ENCODE assay signal across 8 cellular contexts in the genomic region with DNA sequence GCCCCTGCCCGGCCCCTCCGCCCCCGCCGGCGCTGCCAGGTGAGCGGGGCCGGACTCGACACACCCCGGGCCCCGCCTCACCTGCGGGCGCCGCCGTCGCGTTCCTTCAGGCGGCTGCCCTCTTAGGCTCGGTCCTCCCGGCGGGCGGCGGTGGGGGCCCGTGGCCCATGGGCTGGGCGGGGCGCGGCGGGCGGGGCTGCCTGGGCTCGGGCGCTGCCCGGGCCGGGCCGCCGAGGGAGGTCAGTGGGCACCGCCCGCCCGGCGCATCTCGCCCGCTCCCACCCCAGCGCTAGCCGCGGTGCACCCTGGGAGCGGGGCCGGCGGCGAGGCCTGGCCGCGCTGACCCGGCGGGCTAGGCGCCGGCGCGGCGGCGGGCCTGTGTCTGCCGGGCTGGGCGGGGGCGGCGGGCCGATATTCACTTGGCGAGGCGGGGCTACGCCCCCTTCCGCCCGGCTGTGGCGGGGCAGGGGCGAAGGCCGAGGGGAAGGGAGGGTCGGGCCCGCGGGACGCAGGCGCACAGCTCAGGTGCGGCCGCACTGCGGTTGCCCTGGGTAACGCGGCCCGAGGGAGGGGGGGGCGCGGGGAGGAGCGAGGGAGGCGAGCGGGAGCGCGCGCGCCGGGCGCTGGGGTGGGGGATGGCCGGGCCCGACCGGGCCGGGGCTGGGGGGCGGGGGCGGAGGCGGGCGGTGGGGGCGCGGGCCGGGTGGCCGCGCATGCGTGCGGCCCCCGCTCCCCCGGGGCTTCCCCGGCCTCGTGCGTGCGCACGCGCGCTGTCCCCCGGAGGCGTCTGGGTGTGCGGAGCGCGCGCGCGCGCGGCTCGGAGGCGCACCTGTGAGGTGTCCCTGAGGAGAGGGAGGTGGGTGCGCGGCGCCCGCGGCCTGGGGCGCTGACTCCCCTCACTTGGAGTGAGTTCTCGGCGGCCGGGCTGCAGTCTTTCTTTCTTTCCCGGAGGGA. TPM values are rescaled to one million over a fixed set of nuclear protein-coding genes. Genes with fewer than 3 reads are reported as not detected.
DNase-seq lines count a peak whose midpoint lies in the region; ATAC-seq and TF ChIP-seq lines count a peak whose summit lies in the region.

A gene with protein sequence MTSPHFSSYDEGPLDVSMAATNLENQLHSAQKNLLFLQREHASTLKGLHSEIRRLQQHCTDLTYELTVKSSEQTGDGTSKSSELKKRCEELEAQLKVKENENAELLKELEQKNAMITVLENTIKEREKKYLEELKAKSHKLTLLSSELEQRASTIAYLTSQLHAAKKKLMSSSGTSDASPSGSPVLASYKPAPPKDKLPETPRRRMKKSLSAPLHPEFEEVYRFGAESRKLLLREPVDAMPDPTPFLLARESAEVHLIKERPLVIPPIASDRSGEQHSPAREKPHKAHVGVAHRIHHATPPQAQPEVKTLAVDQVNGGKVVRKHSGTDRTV (minus strand): TSS at position 384 of the 954 bp plus-strand sequence. CDS start 28,526 bp downstream, outside the sequence.
Gene ZNF664, plus strand, starts transcription at position 768 of the 954 bp plus-strand sequence. CDS start 38,930 bp downstream, outside the sequence.

- H3K4me3 Mint-ChIP-seq in Calu3 (ENCODE audit: low read depth, unreplicated experiment), result peak within 1 kb of the TSS; percentile 80

- H3K9me3 Mint-ChIP-seq in Calu3 (ENCODE audit: low read depth, unreplicated experiment), result no peaks in the 10 kb centered on the region

- H3K4me3 ChIP-seq in HUES6 (ENCODE audit: low read depth, low read length) (peak within 1 kb of the TSS; percentile 94), NT2/D1 (ENCODE audit: insufficient read length, low read depth) (peak within 1 kb of the TSS; percentile 81), epithelial cell of esophagus (ENCODE audit: low read length) (peak within 1 kb of the TSS; percentile 62)

- TF ChIP-seq CTCF in Calu3 (IDR thresholded peaks at IDR 0.05; ENCODE audit: unreplicated experiment), result no peak
- TF ChIP-seq CTCF in epithelial cell of esophagus (IDR thresholded peaks at IDR 0.05; ENCODE audit: insufficient read depth, low read depth, low read length, missing control alignments), result no peak

- peaks cover 5% of the 10 kb centered on the region for H3K36me3 ChIP-seq in HUES6 (ENCODE audit: control insufficient read depth, insufficient read depth, low read length)
- peaks cover 32% of the 10 kb centered on the region for H3K36me3 ChIP-seq in NT2/D1 (ENCODE audit: insufficient read depth, insufficient read length, low read length)

- peaks cover 4% of the 10 kb centered on the region for H3K4me1 ChIP-seq in HUES6 (ENCODE audit: control insufficient read depth, insufficient read depth, low read length)
- no peaks in the 10 kb centered on the region for H3K4me1 ChIP-seq in NT2/D1 (ENCODE audit: insufficient read depth, insufficient read length)

- H3K27me3 ChIP-seq in HUES6 (ENCODE audit: control insufficient read depth, insufficient read depth, low read length) (peaks cover 68% of the 10 kb centered on the region), NT2/D1 (ENCODE audit: insufficient read depth, insufficient read length) (peaks cover 60% of the 10 kb centered on the region)

- H3K9me3 ChIP-seq in HUES6 (ENCODE audit: control insufficient read depth, insufficient read depth, low read depth, low read length) (no peaks in the 10 kb centered on the region), NT2/D1 (ENCODE audit: insufficient read depth, low read length) (no peaks in the 10 kb centered on the region)

- no peak within 1 kb of the TSS for H3K27ac ChIP-seq in HUES6 (ENCODE audit: low read depth, low read length)

- intact Hi-C loops in Calu3 (cut with micrococcal nuclease; ENCODE audit: unreplicated experiment), result no loop called here

- H3K9ac ChIP-seq in HUES6 (ENCODE audit: low read length) (peak within 1 kb of the TSS; percentile 45), NT2/D1 (ENCODE audit: insufficient read length, low read depth) (peak within 1 kb of the TSS; percentile 87)

- H3K27ac Mint-ChIP-seq in Calu3 (ENCODE audit: unreplicated experiment), result peak within 1 kb of the TSS; percentile 60

- no TSS peak for BruUV-seq in Calu3 (replicated peaks; lab: Mats Ljungman, UMichigan)

- DNase-seq in Calu3 (peak; percentile 99), NT2/D1 (ENCODE audit: low read depth, low spot score) (peak; percentile 92), activated T-cell treated with anti-CD3 and anti-CD28 coated beads for 24 hours (ENCODE audit: low read depth) (peak; percentile 94), epithelial cell of esophagus (ENCODE audit: low read depth) (peak; percentile 93), mucosa of gallbladder (ENCODE audit: low spot score) (peak; percentile 93)
- DNase-seq in stimulated activated CD8-positive, alpha-beta memory T cell treated with anti-CD3 and anti-CD28 coated beads, Interleukin-4, amount 100 ng/mL, for 4 hours (ENCODE audit: low read depth in 2 of 2, low spot score in 1 of 2), result peak; percentile 87 to 92

- H3K36me3 Mint-ChIP-seq in Calu3 (ENCODE audit: insufficient read depth, unreplicated experiment), result peaks cover 57% of the 10 kb centered on the region

- CTCF ChIA-PET in Calu3 (lab: Charles Lee), result interaction anchor here (0.6 to 1.5 kb wide), 2 partner anchors 18 to 702 kb away, joined by 4 to 6 read pairs; no protein-coding TSS in a partner anchor

- H3K27me3 Mint-ChIP-seq in Calu3 (ENCODE audit: unreplicated experiment), result no peaks in the 10 kb centered on the region

- peaks cover 31% of the 10 kb centered on the region for H3K4me1 Mint-ChIP-seq in Calu3 (ENCODE audit: low read depth, unreplicated experiment)

- peak; percentile 75 for ATAC-seq in GM21390 (IDR thresholded peaks at IDR 0.05; ENCODE audit: unreplicated experiment)

RNA-seq across cellular contexts. Expression of the first gene that starts in this region (rescaled TPM):
- total RNA-seq in Calu3 (2022) (31.8 and 35.0 TPM in 2 replicates), mucosa of gallbladder (45.6 TPM)

RNA-seq across cellular contexts. Expression of gene ZNF664, which starts in this region (rescaled TPM):
- total RNA-seq in Calu3 (2022), result 130 and 147 TPM in 2 replicates
- 146 TPM for total RNA-seq in mucosa of gallbladder
